Comparison of ENCODE assay signal across 12 cellular contexts in genomic region chr10:88999629-89000028, GRCh38. TPM values are rescaled to one million over a fixed set of nuclear protein-coding genes. Genes with fewer than 3 reads are reported as not detected.
DNase-seq lines count a peak whose midpoint lies in the region; ATAC-seq and TF ChIP-seq lines count a peak whose summit lies in the region.
"Had no signal": no experiment of that assay in that cellular context is flagged by ENCODE, and none has a peak within 500 bp of the region (broad histone marks: within the 10 kb centered on the region; RNA-seq: fewer than 3 reads in every experiment).

No MANE protein-coding gene starts in this region.

- no peak for TF ChIP-seq EP300 in tibial nerve (IDR thresholded peaks at IDR 0.05)

- no peaks in the 10 kb centered on the region for H3K27me3 ChIP-seq in tibial nerve

- H3K9me3 ChIP-seq in tibial nerve, result no peaks in the 10 kb centered on the region
- H3K9me3 ChIP-seq: A549 had no signal

- peaks cover 0 to 6% (median 0%) of the 10 kb centered on the region in 3 donors for H3K36me3 ChIP-seq in tibial nerve

- CTCF ChIA-PET in activated CD8-positive, alpha-beta memory T cell treated with anti-CD3 and anti-CD28 coated beads, Interleukin-2, amount 10 ng/mL, durations not matched to agents 7 days and 5 days (lab: Charles Lee), result interaction anchor here (1.0 to 10.8 kb wide), 4 partner anchors 9 to 66 kb away, joined by 3 to 70 read pairs (median 25); partner anchors contain the start of gene FAS
- CTCF ChIA-PET in activated CD8-positive, alpha-beta T cell treated with anti-CD3 and anti-CD28 coated beads for 36 hours (lab: Charles Lee), result interaction anchor here (0.9 to 3.8 kb wide), 6 partner anchors 9 to 164 kb away, joined by 3 to 15 read pairs (median 4); partner anchors contain the start of gene FAS

- DNase-seq in activated CD8-positive, alpha-beta memory T cell treated with anti-CD3 and anti-CD28 coated beads, Interleukin-2, amount 10 ng/mL, durations not matched to agents 7 days and 5 days, result no peak
- no peak for DNase-seq in activated CD8-positive, alpha-beta memory T cell treated with anti-CD3 and anti-CD28 coated beads, Interleukin-2, amount 50 U/mL, for 4 hours
- DNase-seq in activated CD8-positive, alpha-beta T cell treated with anti-CD3 and anti-CD28 coated beads for 36 hours, result no peak
- DNase-seq in hepatic stellate cell (ENCODE audit: low spot score) (peak; percentile 24), tibial nerve (ENCODE audit: low spot score in 2 of 2) (no peak), DMS 273 (lab: John Stamatoyannopoulos, UW; ENCODE audit: unreplicated experiment) (no peak), pons (ENCODE audit: low spot score) (no peak)
- DNase-seq: activated CD4-positive, alpha-beta T cell treated with anti-CD3 and anti-CD28 coated beads, Interleukin-2, amount 50 U/mL, for 1 hour; NCI-H146; retina had no signal

- TF ChIP-seq CTCF in activated CD8-positive, alpha-beta T cell treated with anti-CD3 and anti-CD28 coated beads for 36 hours (IDR thresholded peaks at IDR 0.05), result no peak
- no peak for TF ChIP-seq CTCF in tibial nerve (IDR thresholded peaks at IDR 0.05)

- no peak for TF ChIP-seq POLR2A in tibial nerve (IDR thresholded peaks at IDR 0.05)

- H3K27ac ChIP-seq in tibial nerve, result peak overlapping the region; percentile 37 to 81 (median 68)
- H3K27ac ChIP-seq: A549 had no signal

- H3K4me1 Mint-ChIP-seq in activated CD8-positive, alpha-beta memory T cell treated with anti-CD3 and anti-CD28 coated beads, Interleukin-2, amount 10 ng/mL, durations not matched to agents 7 days and 5 days, result peaks cover 81% of the 10 kb centered on the region
- H3K4me1 Mint-ChIP-seq in activated CD8-positive, alpha-beta T cell treated with anti-CD3 and anti-CD28 coated beads for 36 hours (ENCODE audit: low read depth), result peaks cover 75% of the 10 kb centered on the region

- peak overlapping the region; percentile 78 for H3K4me3 Mint-ChIP-seq in activated CD8-positive, alpha-beta memory T cell treated with anti-CD3 and anti-CD28 coated beads, Interleukin-2, amount 10 ng/mL, durations not matched to agents 7 days and 5 days
- H3K4me3 Mint-ChIP-seq in activated CD8-positive, alpha-beta T cell treated with anti-CD3 and anti-CD28 coated beads for 36 hours, result peak overlapping the region; percentile 40

- ATAC-seq in activated CD8-positive, alpha-beta memory T cell treated with anti-CD3 and anti-CD28 coated beads, Interleukin-2, amount 10 ng/mL, durations not matched to agents 7 days and 5 days, result no peak
- ATAC-seq in activated CD8-positive, alpha-beta T cell treated with anti-CD3 and anti-CD28 coated beads for 36 hours, result no peak
- no peak for ATAC-seq in HG02870 (IDR thresholded peaks at IDR 0.05; ENCODE audit: unreplicated experiment)
- ATAC-seq: A549 had no signal

- H3K27me3 Mint-ChIP-seq in activated CD8-positive, alpha-beta memory T cell treated with anti-CD3 and anti-CD28 coated beads, Interleukin-2, amount 10 ng/mL, durations not matched to agents 7 days and 5 days, result no peaks in the 10 kb centered on the region
- H3K27me3 Mint-ChIP-seq in activated CD8-positive, alpha-beta T cell treated with anti-CD3 and anti-CD28 coated beads for 36 hours, result no peaks in the 10 kb centered on the region

- peak overlapping the region; percentile 90 for H3K27ac Mint-ChIP-seq in activated CD8-positive, alpha-beta memory T cell treated with anti-CD3 and anti-CD28 coated beads, Interleukin-2, amount 10 ng/mL, durations not matched to agents 7 days and 5 days
- H3K27ac Mint-ChIP-seq in activated CD8-positive, alpha-beta T cell treated with anti-CD3 and anti-CD28 coated beads for 36 hours, result peak overlapping the region; percentile 36

- peak overlapping the region in 3 of 4 donors; percentile 2 to 29 (median 17) for H3K4me3 ChIP-seq in tibial nerve
- H3K4me3 ChIP-seq: A549 had no signal

- POLR2A ChIA-PET in activated CD8-positive, alpha-beta T cell treated with anti-CD3 and anti-CD28 coated beads for 36 hours (lab: Charles Lee), result interaction anchor here (1.7 kb wide), 1 partner anchor 9 kb away, joined by 10 read pairs; the partner anchor contains the start of gene FAS

- peaks cover 0 to 56% (median 8%) of the 10 kb centered on the region in 4 donors for H3K4me1 ChIP-seq in tibial nerve
- H3K4me1 ChIP-seq: A549 had no signal

- intact Hi-C loops in activated CD8-positive, alpha-beta T cell treated with anti-CD3 and anti-CD28 coated beads for 36 hours (cut with micrococcal nuclease), result loop anchor here (5.0 kb wide), 1 partner anchor 62 kb away; no protein-coding TSS in a partner anchor

- no peaks in the 10 kb centered on the region for H3K9me3 Mint-ChIP-seq in activated CD8-positive, alpha-beta memory T cell treated with anti-CD3 and anti-CD28 coated beads, Interleukin-2, amount 10 ng/mL, durations not matched to agents 7 days and 5 days (ENCODE audit: low read depth)
- no peaks in the 10 kb centered on the region for H3K9me3 Mint-ChIP-seq in activated CD8-positive, alpha-beta T cell treated with anti-CD3 and anti-CD28 coated beads for 36 hours

- 26 to 32% methylated on average over 1 of the region's 1 CpG for whole genome bisulfite sequencing in tibial nerve, 2 donors

- H3K36me3 Mint-ChIP-seq in activated CD8-positive, alpha-beta memory T cell treated with anti-CD3 and anti-CD28 coated beads, Interleukin-2, amount 10 ng/mL, durations not matched to agents 7 days and 5 days, result peaks cover 30% of the 10 kb centered on the region
- H3K36me3 Mint-ChIP-seq in activated CD8-positive, alpha-beta T cell treated with anti-CD3 and anti-CD28 coated beads for 36 hours (ENCODE audit: low read depth), result peaks cover 23% of the 10 kb centered on the region

RNA-seq across cellular contexts. Expression of gene FAS, which starts 9.0 kb away (rescaled TPM):
- total RNA-seq in activated CD8-positive, alpha-beta memory T cell treated with anti-CD3 and anti-CD28 coated beads, Interleukin-2, amount 10 ng/mL, durations not matched to agents 7 days and 5 days, result 10 to 100 TPM; 73.7 to 75.4 TPM
- total RNA-seq in activated CD8-positive, alpha-beta T cell treated with anti-CD3 and anti-CD28 coated beads for 36 hours, result 10 to 100 TPM; 48.6 to 49.0 TPM
- total RNA-seq in tibial nerve, result 10 to 100 TPM; 18.4 to 32.2 (median 20.9) TPM

RNA-seq across cellular contexts. Expression of gene ACTA2, which starts 47.1 kb away (rescaled TPM):
- total RNA-seq in activated CD8-positive, alpha-beta memory T cell treated with anti-CD3 and anti-CD28 coated beads, Interleukin-2, amount 10 ng/mL, durations not matched to agents 7 days and 5 days, result 10 to 100 TPM; 28.2 to 34.5 TPM
- 10 to 100 TPM; 13.3 to 14.9 TPM for total RNA-seq in activated CD8-positive, alpha-beta T cell treated with anti-CD3 and anti-CD28 coated beads for 36 hours
- total RNA-seq in tibial nerve, result 100 to 1,000 TPM; 340 to 708 (median 458) TPM

Comparison
In these comparisons a context has a peak if more than half of its experiments do, and no peak if none do; other contexts are left out.
1. RNA of gene ACTA2, which starts 47.1 kb away (total RNA-seq): 340 to 708 TPM in tibial nerve; 28.2 to 34.5 TPM in activated CD8-positive, alpha-beta memory T cell treated with anti-CD3 and anti-CD28 coated beads, Interleukin-2, amount 10 ng/mL, durations not matched to agents 7 days and 5 days and 13.3 to 14.9 TPM in activated CD8-positive, alpha-beta T cell treated with anti-CD3 and anti-CD28 coated beads for 36 hours; every median in the first group is over 4 times any median in the second.